ENCODE assay signal across 16 cellular contexts in the genomic region with DNA sequence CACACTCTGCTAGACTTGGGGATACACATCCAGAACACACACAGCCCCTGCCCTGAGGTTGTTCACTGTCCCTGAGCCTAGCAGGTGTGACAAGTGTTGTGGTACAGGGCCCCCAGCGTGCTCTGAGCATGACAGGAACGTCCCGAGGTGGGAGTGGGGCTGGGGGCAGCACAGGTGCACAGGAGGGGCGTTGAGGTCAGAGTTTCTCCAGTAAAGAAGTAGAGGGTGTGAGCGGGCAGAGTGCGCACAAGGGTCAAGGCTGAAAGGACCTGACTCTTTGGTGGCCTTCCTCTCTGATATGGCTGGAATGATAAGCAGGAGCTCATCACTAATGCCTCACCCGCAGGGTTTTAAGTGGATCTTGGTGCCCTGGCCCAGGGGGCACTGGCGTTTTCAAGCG. TPM values are rescaled to one million over a fixed set of nuclear protein-coding genes. Genes with fewer than 3 reads are reported as not detected.
DNase-seq lines count a peak whose midpoint lies in the region; ATAC-seq and TF ChIP-seq lines count a peak whose summit lies in the region.
"Had no signal": no experiment of that assay in that cellular context is flagged by ENCODE, and none has a peak within 500 bp of the region (broad histone marks: within the 10 kb centered on the region; RNA-seq: fewer than 3 reads in every experiment).

No MANE protein-coding gene starts in this region.

- no peak overlapping the region for H3K4me3 ChIP-seq in MM.1S (ENCODE audit: low read length)

- no peak overlapping the region for H2AFZ ChIP-seq in MM.1S (ENCODE audit: low read length)

- H3K4me1 Mint-ChIP-seq in activated CD4-positive, alpha-beta T cell treated with anti-CD3 and anti-CD28 coated beads, Interleukin-2, amount 10 ng/mL, durations not matched to agents 7 days and 5 days: peaks cover 19% of the 10 kb centered on the region
- peaks cover 17 to 20% of the 10 kb centered on the region in 2 donors for H3K4me1 Mint-ChIP-seq in effector memory CD8-positive, alpha-beta T cell (ENCODE audit: low read depth in 2 of 2)
- peaks cover 13% of the 10 kb centered on the region for H3K4me1 Mint-ChIP-seq in osteocyte (ENCODE audit: unreplicated experiment)

- H3K27ac ChIP-seq in MM.1S (ENCODE audit: low read length): no peak overlapping the region

- H3K9me3 Mint-ChIP-seq in activated CD4-positive, alpha-beta T cell treated with anti-CD3 and anti-CD28 coated beads, Interleukin-2, amount 10 ng/mL, durations not matched to agents 7 days and 5 days: no peaks in the 10 kb centered on the region
- no peaks in the 10 kb centered on the region for H3K9me3 Mint-ChIP-seq in effector memory CD8-positive, alpha-beta T cell
- no peaks in the 10 kb centered on the region for H3K9me3 Mint-ChIP-seq in osteocyte (ENCODE audit: unreplicated experiment)

- 0 out of 2 replicates have a peak, but pooled peaks cover 6% of the 10 kb centered on the region for H3K4me1 ChIP-seq in MM.1S (ENCODE audit: low read length)

- H3K36me3 Mint-ChIP-seq in activated CD4-positive, alpha-beta T cell treated with anti-CD3 and anti-CD28 coated beads, Interleukin-2, amount 10 ng/mL, durations not matched to agents 7 days and 5 days (ENCODE audit: low read depth): no peaks in the 10 kb centered on the region
- H3K36me3 Mint-ChIP-seq in effector memory CD8-positive, alpha-beta T cell (ENCODE audit: insufficient read depth): peaks cover 7% of the 10 kb centered on the region
- peaks cover 11% of the 10 kb centered on the region for H3K36me3 Mint-ChIP-seq in osteocyte (ENCODE audit: unreplicated experiment)

- POLR2A ChIA-PET in activated CD4-positive, alpha-beta T cell treated with anti-CD3 and anti-CD28 coated beads, Interleukin-2, amount 10 ng/mL, durations not matched to agents 7 days and 5 days (lab: Charles Lee): no interaction called here

- H3K27me3 Mint-ChIP-seq in activated CD4-positive, alpha-beta T cell treated with anti-CD3 and anti-CD28 coated beads, Interleukin-2, amount 10 ng/mL, durations not matched to agents 7 days and 5 days: no peaks in the 10 kb centered on the region
- H3K27me3 Mint-ChIP-seq in effector memory CD8-positive, alpha-beta T cell: no peaks in the 10 kb centered on the region
- H3K27me3 Mint-ChIP-seq in osteocyte (ENCODE audit: unreplicated experiment): no peaks in the 10 kb centered on the region

- H3K9ac ChIP-seq in MM.1S (ENCODE audit: low read length): no peak overlapping the region

- TF ChIP-seq CTCF in MM.1S (IDR thresholded peaks at IDR 0.05; ENCODE audit: low read length) (no peak), osteocyte (IDR thresholded peaks at IDR 0.05) (no peak)

- H3F3A ChIP-seq in MM.1S (ENCODE audit: insufficient read depth, low read length): no peaks in the 10 kb centered on the region

- H3K36me3 ChIP-seq in MM.1S (replicated peaks; ENCODE audit: insufficient read depth, low read length): no peaks in the 10 kb centered on the region

- no peaks in the 10 kb centered on the region for H3K27me3 ChIP-seq in MM.1S (replicated peaks; ENCODE audit: insufficient read depth, low read length)

- H3K4me2 ChIP-seq in MM.1S (ENCODE audit: low read depth, low read length): peak overlapping the region; percentile 96; the same call in 1 of the 2 replicates

- no peaks in the 10 kb centered on the region for H3K9me3 ChIP-seq in MM.1S (replicated peaks; ENCODE audit: insufficient read depth, low read length)

- no peaks in the 10 kb centered on the region for H3K9me2 ChIP-seq in MM.1S (replicated peaks; ENCODE audit: insufficient read depth, low read length)

- H3K79me2 ChIP-seq in MM.1S (ENCODE audit: low read length): no peaks in the 10 kb centered on the region

- CTCF ChIA-PET in activated CD4-positive, alpha-beta T cell treated with anti-CD3 and anti-CD28 coated beads, Interleukin-2, amount 10 ng/mL, durations not matched to agents 7 days and 5 days (lab: Charles Lee): interaction anchor here (0.9 to 4.1 kb wide), 3 partner anchors 17 to 22 kb away, joined by 3 to 16 read pairs (median 5); no protein-coding TSS in a partner anchor

- no peaks in the 10 kb centered on the region for H4K20me1 ChIP-seq in MM.1S (ENCODE audit: insufficient read depth, low read length)

- DNase-seq in activated CD4-positive, alpha-beta T cell treated with anti-CD3 and anti-CD28 coated beads, Interleukin-2, amount 10 ng/mL, durations not matched to agents 7 days and 5 days: no peak
- no peak for DNase-seq in activated CD4-positive, alpha-beta T cell treated with anti-CD3 and anti-CD28 coated beads, Interleukin-2, amount 50 U/mL, for 48 hours
- DNase-seq in MM.1S (no peak), osteocyte (ENCODE audit: extremely low spot score, unreplicated experiment) (no peak), LoVo (ENCODE audit: low spot score) (no peak), HPDE6-E6E7 (ENCODE audit: extremely low spot score) (no peak), mucosa of gallbladder (ENCODE audit: low spot score) (no peak)
- DNase-seq in effector memory CD8-positive, alpha-beta T cell: no peak
- DNase-seq: cortex of kidney, DMS79, NCI-H146, NCI-H526, small intestine had no signal

- no peak overlapping the region for H3K27ac Mint-ChIP-seq in activated CD4-positive, alpha-beta T cell treated with anti-CD3 and anti-CD28 coated beads, Interleukin-2, amount 10 ng/mL, durations not matched to agents 7 days and 5 days
- H3K27ac Mint-ChIP-seq in effector memory CD8-positive, alpha-beta T cell: peak overlapping the region in 1 of 2 donors; percentile 90
- H3K27ac Mint-ChIP-seq in osteocyte (ENCODE audit: unreplicated experiment): no peak overlapping the region

- H3K4me3 Mint-ChIP-seq in activated CD4-positive, alpha-beta T cell treated with anti-CD3 and anti-CD28 coated beads, Interleukin-2, amount 10 ng/mL, durations not matched to agents 7 days and 5 days: peak overlapping the region; percentile 81
- H3K4me3 Mint-ChIP-seq in effector memory CD8-positive, alpha-beta T cell: peak overlapping the region; percentile 91 to 92
- H3K4me3 Mint-ChIP-seq in osteocyte (ENCODE audit: unreplicated experiment): peak overlapping the region; percentile 83

- no peak for ATAC-seq in effector memory CD8-positive, alpha-beta T cell (replicated peaks)
- ATAC-seq: HCT116 had no signal

RNA-seq across cellular contexts. Expression of gene FALEC, which starts 1.3 kb away (rescaled TPM):
- total RNA-seq in activated CD4-positive, alpha-beta T cell treated with anti-CD3 and anti-CD28 coated beads, Interleukin-2, amount 10 ng/mL, durations not matched to agents 7 days and 5 days: under 1 TPM in 1 of 2 experiments, not detected in 1; 0.64 TPM
- total RNA-seq in osteocyte (not detected in 2 replicates), mucosa of gallbladder (1.1 TPM)
- total RNA-seq: myocyte, urinary bladder had no signal

RNA-seq across cellular contexts. Expression of gene ECM1, which starts 6.4 kb away (rescaled TPM):
- total RNA-seq in activated CD4-positive, alpha-beta T cell treated with anti-CD3 and anti-CD28 coated beads, Interleukin-2, amount 10 ng/mL, durations not matched to agents 7 days and 5 days: 1 to 10 TPM in 1 of 2 experiments, under 1 TPM in 1; 0.87 to 1.2 TPM
- 17.4 and 19.8 TPM in 2 replicates for total RNA-seq in osteocyte
- total RNA-seq in mucosa of gallbladder: 681 TPM

RNA-seq across cellular contexts. Expression of gene TARS2, which starts 27.0 kb away (rescaled TPM):
- total RNA-seq in activated CD4-positive, alpha-beta T cell treated with anti-CD3 and anti-CD28 coated beads, Interleukin-2, amount 10 ng/mL, durations not matched to agents 7 days and 5 days: 10 to 100 TPM; 31.9 to 35.9 TPM
- total RNA-seq in osteocyte: 18.8 and 23.2 TPM in 2 replicates
- total RNA-seq in mucosa of gallbladder: 28.3 TPM

RNA-seq across cellular contexts. Expression of gene ADAMTSL4, which starts 34.9 kb away (rescaled TPM):
- under 1 TPM; 0.06 to 0.15 TPM for total RNA-seq in activated CD4-positive, alpha-beta T cell treated with anti-CD3 and anti-CD28 coated beads, Interleukin-2, amount 10 ng/mL, durations not matched to agents 7 days and 5 days
- total RNA-seq in osteocyte (2.3 and 2.6 TPM in 2 replicates), mucosa of gallbladder (17.2 TPM)

Comparison
In these comparisons a context has a peak if more than half of its experiments do, and no peak if none do; other contexts are left out.
1. RNA of gene ECM1, which starts 6.4 kb away (total RNA-seq): 681 TPM in mucosa of gallbladder (single experiment); 17.4 to 19.8 TPM in osteocyte and 0.87 to 1.2 TPM in activated CD4-positive, alpha-beta T cell treated with anti-CD3 and anti-CD28 coated beads, Interleukin-2, amount 10 ng/mL, durations not matched to agents 7 days and 5 days; every median in the first group is over 10 times any median in the second.
2. Peak in every context shown above with its lines, with median percentiles within 50 percentile points of each other: H3K4me3 Mint-ChIP-seq.